8 cellular contexts compared by ENCODE assay signal in the genomic region with DNA sequence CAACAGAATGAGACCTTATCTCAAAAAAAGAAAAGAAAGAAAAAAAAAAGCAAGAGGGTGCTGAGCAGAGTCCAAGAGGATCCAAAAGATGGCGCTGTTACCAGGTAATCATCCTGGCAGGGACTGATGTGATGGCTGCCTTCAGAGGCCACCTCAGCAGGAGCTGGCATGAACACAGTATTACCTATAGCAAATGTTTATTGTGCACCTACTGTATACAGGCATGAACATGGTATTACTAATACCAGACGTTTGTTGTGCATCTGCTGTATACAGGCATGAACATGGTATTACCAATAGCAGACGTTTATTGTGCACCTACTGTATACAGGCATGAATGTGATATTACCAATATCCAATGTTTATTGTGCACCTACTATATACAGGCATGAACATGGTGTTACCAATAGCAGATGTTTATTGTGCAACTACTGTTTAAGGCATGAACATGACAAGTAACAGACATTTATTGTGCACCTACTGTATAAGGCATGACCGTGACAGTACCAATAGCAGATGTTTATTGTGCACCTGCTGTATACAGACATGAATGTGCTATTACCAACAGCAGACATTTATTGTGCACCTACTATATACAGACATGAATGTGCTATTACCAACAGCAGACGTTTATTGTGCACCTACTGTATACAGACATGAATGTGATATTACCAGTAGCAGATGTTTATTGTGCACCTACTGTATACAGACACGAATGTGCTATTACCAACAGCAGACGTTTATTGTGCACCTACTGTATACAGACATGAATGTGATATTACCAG.
A peak's percentile ranks its signal among the peaks of the same experiment; 100 is the strongest.
DNase-seq lines count a peak whose midpoint lies in the region; ATAC-seq and TF ChIP-seq lines count a peak whose summit lies in the region.

No MANE protein-coding gene starts in this region.

- H3K4me3 ChIP-seq in epithelial cell of esophagus (ENCODE audit: low read length) = no peak overlapping the region

- peak; percentile 27 for TF ChIP-seq CTCF in epithelial cell of esophagus (IDR thresholded peaks at IDR 0.05; ENCODE audit: insufficient read depth, low read depth, low read length, missing control alignments)

- intact Hi-C loops in Right ventricle myocardium inferior (cut with DNase I) = no loop called here

- ATAC-seq in HG03097 (IDR thresholded peaks at IDR 0.05; ENCODE audit: low FRiP score, unreplicated experiment) (no peak), Right ventricle myocardium inferior (no peak)

- peak; percentile 33 for DNase-seq in stimulated activated CD4-positive, alpha-beta T cell treated with anti-CD3 and anti-CD28 coated beads, Interleukin-1b, Interleukin-23, amount 100 ng/mL, for 48 hours
- no peak for DNase-seq in stimulated activated CD4-positive, alpha-beta T cell treated with anti-CD3 and anti-CD28 coated beads, Interleukin-12 subunit alpha, Interleukin-12 subunit beta, amount 100 ng/mL, for 4 hours
- DNase-seq in NCI-H2227 treated with DMSO at 0.1 percent for 48 hours (lab: John Stamatoyannopoulos, UW) (peak; percentile 4), epithelial cell of esophagus (ENCODE audit: low read depth) (peak; percentile 35), Right ventricle myocardium inferior (ENCODE audit: missing footprints) (no peak), NCI-H2029 (lab: John Stamatoyannopoulos, UW) (no peak)
- no peak for DNase-seq in activated CD4-positive, CD25-positive, alpha-beta regulatory T cell treated with anti-CD3 and anti-CD28 coated beads, Interleukin-2, amount 50 U/mL, for 72 hours

Comparison
In these comparisons a context has a peak if more than half of its experiments do, and no peak if none do; other contexts are left out.
1. DNase-seq: peak in stimulated activated CD4-positive, alpha-beta T cell treated with anti-CD3 and anti-CD28 coated beads, Interleukin-1b, Interleukin-23, amount 100 ng/mL, for 48 hours (single experiment), NCI-H2227 treated with DMSO at 0.1 percent for 48 hours (single experiment) and epithelial cell of esophagus (single experiment); none in stimulated activated CD4-positive, alpha-beta T cell treated with anti-CD3 and anti-CD28 coated beads, Interleukin-12 subunit alpha, Interleukin-12 subunit beta, amount 100 ng/mL, for 4 hours (single experiment), activated CD4-positive, CD25-positive, alpha-beta regulatory T cell treated with anti-CD3 and anti-CD28 coated beads, Interleukin-2, amount 50 U/mL, for 72 hours (single experiment), Right ventricle myocardium inferior (single experiment) and NCI-H2029 (single experiment).